28 cellular contexts compared by ENCODE assay signal in genomic region chr10:89566095-89566950, GRCh38. TPM values are rescaled to one million over a fixed set of nuclear protein-coding genes. Genes with fewer than 3 reads are reported as not detected.
"Had no signal": no experiment of that assay in that cellular context is flagged by ENCODE, and none has a peak within 500 bp of the region (broad histone marks: within the 10 kb centered on the region; RNA-seq: fewer than 3 reads in every experiment).

No MANE protein-coding gene starts in this region.

- H3K36me3 ChIP-seq: adrenal gland, colonic mucosa, pancreas, prostate gland, stomach, tibial nerve had no signal

- H3K4me1 ChIP-seq: body of pancreas, colonic mucosa, pancreas, prostate gland had no signal

- H3K27ac ChIP-seq: adrenal gland, body of pancreas, colonic mucosa, epithelial cell of prostate, pancreas, prostate gland, stomach, tibial nerve, VCaP had no signal

- ATAC-seq: body of pancreas; left cardiac atrium; pancreas; right cardiac atrium; stimulated activated naive B cell treated with anti-CD40 and anti-IgM and Interleukin-4, amounts not matched to agents 10 μg/mL and 1 μg/mL and 100 μg/mL, for 72 hours had no signal

- DNase-seq: activated CD4-positive, alpha-beta T cell treated with anti-CD3 and anti-CD28 coated beads for 48 hours; activated CD4-positive, alpha-beta T cell treated with anti-CD3 and anti-CD28 coated beads, Interleukin-2, amount 50 U/mL, for 48 hours; activated CD8-positive, alpha-beta memory T cell treated with anti-CD3 and anti-CD28 coated beads for 24 hours; activated effector memory CD4-positive, alpha-beta T cell treated with anti-CD3 and anti-CD28 coated beads, Interleukin-2, amount 50 U/mL, for 16 hours; activated naive CD4-positive, alpha-beta T cell treated with anti-CD3 and anti-CD28 coated beads for 36 hours; activated naive CD8-positive, alpha-beta T cell treated with anti-CD3 and anti-CD28 coated beads for 36 hours; adrenal gland; aorta; body of pancreas; cerebellar nuclear complex; colonic mucosa; effector CD8-positive, alpha-beta T cell; head of caudate nucleus; hippocampal formation; left cardiac atrium; naive B cell; pancreas; right cardiac atrium; stimulated activated CD4-positive, alpha-beta T cell treated with anti-CD3 and anti-CD28 coated beads, Interleukin-15, amount 100 ng/mL, for 24 hours; stimulated activated CD4-positive, alpha-beta T cell treated with anti-CD3 and anti-CD28 coated beads, Interleukin-2, amount 100 ng/mL, for 24 hours; stimulated activated naive B cell treated with anti-CD40 and anti-IgM and Interleukin-4, amounts not matched to agents 10 μg/mL and 1 μg/mL and 100 μg/mL, for 72 hours; stomach; T-helper 9 cell had no signal

- H3K9me3 ChIP-seq: adrenal gland, body of pancreas, colonic mucosa, pancreas, prostate gland, stomach, tibial nerve had no signal

- H3K27me3 ChIP-seq: adrenal gland, body of pancreas, colonic mucosa, pancreas, stomach, tibial nerve had no signal

- H3K4me3 ChIP-seq: adrenal gland, body of pancreas, colonic mucosa, pancreas, prostate gland, stomach, tibial nerve had no signal

RNA-seq across cellular contexts. Expression of gene SLC16A12, which starts 30.9 kb away (rescaled TPM):
- total RNA-seq: activated naive CD4-positive, alpha-beta T cell treated with anti-CD3 and anti-CD28 coated beads for 36 hours; activated naive CD8-positive, alpha-beta T cell treated with anti-CD3 and anti-CD28 coated beads for 36 hours; dermis microvascular lymphatic vessel endothelial cell had no signal
